ENCODE assay signal across 1 cellular context in genomic region chr3:190455843-190456242, GRCh38.
TF ChIP-seq lines count a peak whose summit lies in the region.

No MANE protein-coding gene starts in this region.

TF ChIP-seq in A549, 52 proteins besides CTCF, POLR2A, EP300 and RAD21:
- no peak for TF ChIP-seq ATOH8 (CRISPR knock-in tag; IDR thresholded peaks at IDR 0.05; ENCODE audit: low read depth)
- no peak for TF ChIP-seq CBX8 (IDR thresholded peaks at IDR 0.05)
- no peak for TF ChIP-seq EHF (CRISPR knock-in tag; IDR thresholded peaks at IDR 0.05)
- TF ChIP-seq HEYL (CRISPR knock-in tag; IDR thresholded peaks at IDR 0.05) = no peak
- TF ChIP-seq CEBPB (IDR thresholded peaks at IDR 0.05) = no peak
- TF ChIP-seq ELK1 (IDR thresholded peaks at IDR 0.05; ENCODE audit: low read depth, low read length) = no peak
- TF ChIP-seq USF2 (IDR thresholded peaks at IDR 0.05) = no peak
- no peak for TF ChIP-seq ZFP36 (IDR thresholded peaks at IDR 0.05; ENCODE audit: borderline replicate concordance, partially characterized antibody)
- TF ChIP-seq FOSL2 (IDR thresholded peaks at IDR 0.05) = no peak
- no peak for TF ChIP-seq FOSL2 (CRISPR knock-in tag; IDR thresholded peaks at IDR 0.05)
- no peak for TF ChIP-seq REST (IDR thresholded peaks at IDR 0.05)
- TF ChIP-seq RCOR1 (IDR thresholded peaks at IDR 0.05; ENCODE audit: low read depth, low read length) = no peak
- no peak for TF ChIP-seq EHMT2 (IDR thresholded peaks at IDR 0.05; ENCODE audit: low read depth)
- TF ChIP-seq MAZ (IDR thresholded peaks at IDR 0.05; ENCODE audit: borderline replicate concordance, low read depth, low read length) = no peak
